ENCODE assay signal across 8 cellular contexts in genomic region chr4:43132010-43132582, GRCh38.
DNase-seq lines count a peak whose midpoint lies in the region; ATAC-seq lines count a peak whose summit lies in the region.

No MANE protein-coding gene starts in this region.

- peaks cover 0 to 3% (median 0%) of the 10 kb centered on the region in 6 donors for H3K9me3 Mint-ChIP-seq in immature natural killer cell

- H3K27me3 Mint-ChIP-seq in immature natural killer cell (ENCODE audit: low read depth in 3 of 3), result peaks cover 0 to 1% (median 0%) of the 10 kb centered on the region in 3 donors

- no peaks in the 10 kb centered on the region for H3K36me3 Mint-ChIP-seq in immature natural killer cell

- H3K4me1 Mint-ChIP-seq in immature natural killer cell, result no peaks in the 10 kb centered on the region

- DNase-seq in EL, result peak; percentile 3
- peak; percentile 27 to 70 for DNase-seq in NOMO-1 (lab: John Stamatoyannopoulos, UW; ENCODE audit: unreplicated experiment in 2 of 2)
- DNase-seq in anterior cingulate cortex (lab: John Stamatoyannopoulos, UW), result peak in 48 of 58 donors; percentile 3 to 77 (median 29)
- DNase-seq in immature natural killer cell, result peak in 2 of 3 donors; percentile 5 to 8
- peak in 3 of 4 experiments; percentile 2 to 28 (median 4) for DNase-seq in stimulated activated CD4-positive, alpha-beta T cell treated with anti-CD3 and anti-CD28 coated beads, Interleukin-1b, Interleukin-23, amount 100 ng/mL, for 24 hours (ENCODE audit: low read depth in 4 of 4, low spot score in 1 of 4)
- no peak for DNase-seq in effector CD4-positive, alpha-beta T cell

- peak; percentile 86 for ATAC-seq in GM19463 (IDR thresholded peaks at IDR 0.05; ENCODE audit: unreplicated experiment)
- peak; percentile 83 for ATAC-seq in HG03571 (IDR thresholded peaks at IDR 0.05; ENCODE audit: unreplicated experiment)

- H3K27ac Mint-ChIP-seq in immature natural killer cell, result no peak overlapping the region

- H3K4me3 Mint-ChIP-seq in immature natural killer cell, result no peak overlapping the region
